In the genomic region with DNA sequence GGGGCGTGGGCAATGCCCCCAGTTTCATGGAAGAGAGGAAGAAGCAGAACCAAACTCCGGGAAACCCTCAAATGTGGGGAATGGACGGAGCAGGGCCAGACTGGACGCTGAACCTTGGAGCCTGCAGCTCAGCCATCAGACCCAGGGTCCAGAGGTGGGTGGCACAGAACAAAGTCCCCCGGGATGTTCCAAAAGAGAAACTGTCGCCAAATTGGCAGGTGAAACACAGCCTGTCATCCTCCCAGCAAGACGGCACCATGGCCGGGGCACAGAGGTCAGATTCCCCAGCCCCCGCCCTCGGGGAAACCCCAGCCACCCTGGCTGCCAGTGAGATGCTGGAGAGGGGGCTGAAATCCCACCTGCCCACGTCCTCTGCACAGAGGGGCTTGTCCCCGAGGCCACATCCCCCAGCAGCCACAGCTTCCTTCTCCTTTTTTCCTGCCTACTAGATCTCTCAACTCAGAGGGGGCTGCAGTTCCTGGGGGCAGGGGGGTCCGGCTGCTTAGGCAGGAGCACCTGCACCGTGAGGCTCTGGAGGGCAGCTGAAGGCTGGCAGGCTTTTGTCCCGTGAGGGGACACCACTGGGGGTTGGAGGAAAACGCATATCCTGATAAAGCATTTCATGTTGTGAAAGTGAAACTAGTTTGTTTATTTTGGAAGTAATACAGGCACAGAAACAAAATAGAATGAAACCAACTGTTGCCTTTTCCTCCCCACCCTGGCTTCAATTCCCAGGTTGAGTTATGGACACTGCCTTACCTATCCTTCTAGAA, we compare ENCODE assay signal across 8 cellular contexts. TPM values are rescaled to one million over a fixed set of nuclear protein-coding genes. Genes with fewer than 3 reads are reported as not detected.
DNase-seq lines count a peak whose midpoint lies in the region; ATAC-seq and TF ChIP-seq lines count a peak whose summit lies in the region.

No MANE protein-coding gene starts in this region.

- H3F3A ChIP-seq in GM23248 (ENCODE audit: insufficient read depth): no peaks in the 10 kb centered on the region

- peaks cover 9% of the 10 kb centered on the region for H3K27me3 ChIP-seq in GM23248 (replicated peaks; ENCODE audit: insufficient read depth)

- peaks cover 5% of the 10 kb centered on the region; the same call in 1 of the 2 replicates for H3K4me1 ChIP-seq in GM23248 (ENCODE audit: insufficient read depth)

- no peak for TF ChIP-seq CTCF in GM13976 (IDR thresholded peaks at IDR 0.05; ENCODE audit: borderline replicate concordance, control extremely low read depth, extremely low read depth, insufficient read depth, missing control alignments)

- ATAC-seq in GM21786 (IDR thresholded peaks at IDR 0.05; ENCODE audit: unreplicated experiment) (no peak), GM18870 (IDR thresholded peaks at IDR 0.05; ENCODE audit: unreplicated experiment) (no peak)

- H4K20me1 ChIP-seq in GM23248 (ENCODE audit: insufficient read depth): no peaks in the 10 kb centered on the region

- peaks cover 16% of the 10 kb centered on the region for H3K4me1 Mint-ChIP-seq in T-helper 1 cell treated with Interleukin-12 subunit alpha and Interleukin-12 subunit beta and Interleukin-4 antibody, amounts not matched to agents 30 μg/mL and 1 μg/mL, for 36 hours (ENCODE audit: low read depth)

- H3K27me3 Mint-ChIP-seq in T-helper 1 cell treated with Interleukin-12 subunit alpha and Interleukin-12 subunit beta and Interleukin-4 antibody, amounts not matched to agents 30 μg/mL and 1 μg/mL, for 36 hours (ENCODE audit: low read depth): peaks cover 17% of the 10 kb centered on the region

- H3K9me3 Mint-ChIP-seq in T-helper 1 cell treated with Interleukin-12 subunit alpha and Interleukin-12 subunit beta and Interleukin-4 antibody, amounts not matched to agents 30 μg/mL and 1 μg/mL, for 36 hours: no peaks in the 10 kb centered on the region

- no peaks in the 10 kb centered on the region for H3K79me2 ChIP-seq in GM23248 (ENCODE audit: insufficient read depth)

- DNase-seq in GM23248: peak; percentile 43
- peak; percentile 41 for DNase-seq in fibroblast of peridontal ligament (ENCODE audit: extremely low read depth)
- DNase-seq in SHP77 (lab: John Stamatoyannopoulos, UW): no peak
- DNase-seq in GM13976 (ENCODE audit: low spot score): no peak

- H3K27ac ChIP-seq in GM23248: no peak overlapping the region
- peak overlapping the region; percentile 34 to 88 (median 65) for H3K27ac ChIP-seq in skin epidermis

- peak overlapping the region; percentile 69 for H3K4me2 ChIP-seq in GM23248 (ENCODE audit: unreplicated experiment)

- in situ Hi-C loops in GM23248 (cut with MboI) (no loop called here), GM13976 (cut with MboI; ENCODE audit: low sequenced_read_pairs, unreplicated experiment) (no loop called here)

- H3K27ac Mint-ChIP-seq in T-helper 1 cell treated with Interleukin-12 subunit alpha and Interleukin-12 subunit beta and Interleukin-4 antibody, amounts not matched to agents 30 μg/mL and 1 μg/mL, for 36 hours: peak overlapping the region; percentile 100

- H3K36me3 Mint-ChIP-seq in T-helper 1 cell treated with Interleukin-12 subunit alpha and Interleukin-12 subunit beta and Interleukin-4 antibody, amounts not matched to agents 30 μg/mL and 1 μg/mL, for 36 hours (ENCODE audit: low read depth): peaks cover 2% of the 10 kb centered on the region

- H3K9me3 ChIP-seq in GM23248 (ENCODE audit: low read depth): no peaks in the 10 kb centered on the region

- no peaks in the 10 kb centered on the region for H3K9me2 ChIP-seq in GM23248 (ENCODE audit: insufficient read depth)

- H3K4me3 Mint-ChIP-seq in T-helper 1 cell treated with Interleukin-12 subunit alpha and Interleukin-12 subunit beta and Interleukin-4 antibody, amounts not matched to agents 30 μg/mL and 1 μg/mL, for 36 hours: peak overlapping the region; percentile 99

- 9 to 14% methylated on average over 12 to 16 of the region's 16 CpGs for WGBS in GM23248 (ENCODE audit: low coverage in 1 of 2, low lambda C conversion rate in 2 of 2, missing lambda C conversion rate in 2 of 2), 2 experiments

- no peaks in the 10 kb centered on the region for H3K36me3 ChIP-seq in GM23248 (ENCODE audit: low read depth)

- peak overlapping the region; percentile 65 for H3K4me3 ChIP-seq in GM23248
- H3K4me3 ChIP-seq in skin epidermis: peak overlapping the region; percentile 24 to 54 (median 44)

- H2AFZ ChIP-seq in GM23248: peak overlapping the region; percentile 60

- H3K9ac ChIP-seq in GM23248: peak overlapping the region; percentile 44

RNA-seq across cellular contexts. Expression of a gene that starts 1.2 kb away (rescaled TPM):
- 1.4 and 3.0 TPM in 2 replicates for total RNA-seq in GM23248 (2014; rRNA removed; shearing (Covaris generic))
- polyA plus RNA-seq in GM23248 (2016; fragmentation: Nextera tagmentation; extraction: Ambion mirVana): 1.4 TPM in 2 replicates

RNA-seq across cellular contexts. Expression of a gene that starts 17.4 kb away (rescaled TPM):
- 0.22 TPM in 1 of 2 replicates, not detected in the other for total RNA-seq in GM23248 (2014; rRNA removed; shearing (Covaris generic))
- 0.23 TPM in 1 of 2 replicates, not detected in the other for polyA plus RNA-seq in GM23248 (2016; fragmentation: Nextera tagmentation; extraction: Ambion mirVana)

RNA-seq across cellular contexts. Expression of a gene that starts 24.2 kb away (rescaled TPM):
- not detected in 2 replicates for total RNA-seq in GM23248 (2014; rRNA removed; shearing (Covaris generic))
- not detected in 2 replicates for polyA plus RNA-seq in GM23248 (2016; fragmentation: Nextera tagmentation; extraction: Ambion mirVana)

RNA-seq across cellular contexts. Expression of a gene that starts 36.8 kb away (rescaled TPM):
- total RNA-seq in GM23248 (2014; rRNA removed; shearing (Covaris generic)): not detected in 2 replicates
- not detected in 2 replicates for polyA plus RNA-seq in GM23248 (2016; fragmentation: Nextera tagmentation; extraction: Ambion mirVana)

Comparison
In these comparisons a context has a peak if more than half of its experiments do, and no peak if none do; other contexts are left out.
1. DNase-seq: peak in GM23248 (single experiment) and fibroblast of peridontal ligament (single experiment); none in SHP77 (0 of 2) and GM13976 (single experiment).